ENCODE assay signal across 2 cellular contexts in genomic region chr19:38036707-38037106, GRCh38.
TF ChIP-seq lines count a peak whose summit lies in the region.

No MANE protein-coding gene starts in this region.

TF ChIP-seq in IMR-90, 13 proteins besides CTCF, POLR2A, EP300 and RAD21 (continued from another document):
- TF ChIP-seq USF2 (IDR thresholded peaks at IDR 0.05; ENCODE audit: low read depth, low read length) (no peak), ELK1 (IDR thresholded peaks at IDR 0.05; ENCODE audit: borderline replicate concordance, low read depth, low read length) (no peak), RCOR1 (IDR thresholded peaks at IDR 0.05; ENCODE audit: insufficient replicate concordance, low read length) (no peak)

TF ChIP-seq in WTC11, 78 proteins besides CTCF, POLR2A, EP300 and RAD21:
- no peak for TF ChIP-seq PRDM15 (CRISPR knock-in tag; IDR thresholded peaks at IDR 0.05)
- no peak for TF ChIP-seq ESRRA (CRISPR knock-in tag; IDR thresholded peaks at IDR 0.05; ENCODE audit: borderline replicate concordance)
- TF ChIP-seq E2F1 (CRISPR knock-in tag; IDR thresholded peaks at IDR 0.05), result no peak
- TF ChIP-seq CBFB (CRISPR knock-in tag; IDR thresholded peaks at IDR 0.05; ENCODE audit: low read depth), result no peak
- no peak for TF ChIP-seq FOXP4 (CRISPR knock-in tag; IDR thresholded peaks at IDR 0.05)
- no peak for TF ChIP-seq MXD4 (CRISPR knock-in tag; IDR thresholded peaks at IDR 0.05; ENCODE audit: borderline replicate concordance)
- TF ChIP-seq SP1 (CRISPR knock-in tag; conservative IDR thresholded peaks at IDR 0.05), result no peak
- TF ChIP-seq ELF4 (CRISPR knock-in tag; IDR thresholded peaks at IDR 0.05; ENCODE audit: low read depth), result no peak
- no peak for TF ChIP-seq ERG (CRISPR knock-in tag; IDR thresholded peaks at IDR 0.05)
- TF ChIP-seq, protein P1, sequence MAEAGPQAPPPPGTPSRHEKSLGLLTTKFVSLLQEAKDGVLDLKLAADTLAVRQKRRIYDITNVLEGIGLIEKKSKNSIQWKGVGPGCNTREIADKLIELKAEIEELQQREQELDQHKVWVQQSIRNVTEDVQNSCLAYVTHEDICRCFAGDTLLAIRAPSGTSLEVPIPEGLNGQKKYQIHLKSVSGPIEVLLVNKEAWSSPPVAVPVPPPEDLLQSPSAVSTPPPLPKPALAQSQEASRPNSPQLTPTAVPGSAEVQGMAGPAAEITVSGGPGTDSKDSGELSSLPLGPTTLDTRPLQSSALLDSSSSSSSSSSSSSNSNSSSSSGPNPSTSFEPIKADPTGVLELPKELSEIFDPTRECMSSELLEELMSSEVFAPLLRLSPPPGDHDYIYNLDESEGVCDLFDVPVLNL (CRISPR knock-in tag; IDR thresholded peaks at IDR 0.05; ENCODE audit: borderline replicate concordance, low read depth), result no peak
- TF ChIP-seq, protein P2, sequence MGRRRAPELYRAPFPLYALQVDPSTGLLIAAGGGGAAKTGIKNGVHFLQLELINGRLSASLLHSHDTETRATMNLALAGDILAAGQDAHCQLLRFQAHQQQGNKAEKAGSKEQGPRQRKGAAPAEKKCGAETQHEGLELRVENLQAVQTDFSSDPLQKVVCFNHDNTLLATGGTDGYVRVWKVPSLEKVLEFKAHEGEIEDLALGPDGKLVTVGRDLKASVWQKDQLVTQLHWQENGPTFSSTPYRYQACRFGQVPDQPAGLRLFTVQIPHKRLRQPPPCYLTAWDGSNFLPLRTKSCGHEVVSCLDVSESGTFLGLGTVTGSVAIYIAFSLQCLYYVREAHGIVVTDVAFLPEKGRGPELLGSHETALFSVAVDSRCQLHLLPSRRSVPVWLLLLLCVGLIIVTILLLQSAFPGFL (CRISPR knock-in tag; IDR thresholded peaks at IDR 0.05; ENCODE audit: borderline replicate concordance), result no peak
- no peak for TF ChIP-seq IRF1 (CRISPR knock-in tag; IDR thresholded peaks at IDR 0.05)
- TF ChIP-seq AR (CRISPR knock-in tag; IDR thresholded peaks at IDR 0.05), result no peak
- TF ChIP-seq IRF2 (CRISPR knock-in tag; IDR thresholded peaks at IDR 0.05; ENCODE audit: borderline replicate concordance, low read depth), result no peak
- TF ChIP-seq NR3C1 (CRISPR knock-in tag; conservative IDR thresholded peaks at IDR 0.05; ENCODE audit: low read depth), result no peak
- no peak for TF ChIP-seq FOXP1 (CRISPR knock-in tag; IDR thresholded peaks at IDR 0.05; ENCODE audit: borderline replicate concordance)
